ENCODE assay signal across 14 cellular contexts in genomic region chr16:85901760-85902365, GRCh38. TPM values are rescaled to one million over a fixed set of nuclear protein-coding genes. Genes with fewer than 3 reads are reported as not detected.
DNase-seq lines count a peak whose midpoint lies in the region; TF ChIP-seq lines count a peak whose summit lies in the region.
"Had no signal": no experiment of that assay in that cellular context is flagged by ENCODE, and none has a peak within 500 bp of the region (broad histone marks: within the 10 kb centered on the region; RNA-seq: fewer than 3 reads in every experiment).

No MANE protein-coding gene starts in this region.

- peak overlapping the region; percentile 96 for H3K4me3 ChIP-seq in OCI-LY7 (ENCODE audit: low read depth, low read length, poor library complexity, severe bottlenecking)
- H3K4me3 ChIP-seq: K562 had no signal

- peaks cover 77% of the 10 kb centered on the region for H3K36me3 ChIP-seq in OCI-LY7 (ENCODE audit: insufficient read depth, low read length)
- H3K36me3 ChIP-seq: ascending aorta had no signal

- H3K4me3 Mint-ChIP-seq in activated naive CD4-positive, alpha-beta T cell treated with anti-CD3 and anti-CD28 coated beads, Interleukin-2, amount 50 U/mL, for 24 hours = peak overlapping the region; percentile 97
- H3K4me3 Mint-ChIP-seq in immature natural killer cell (peak overlapping the region; percentile 86 to 95 (median 92)), type B pancreatic cell (peak overlapping the region; percentile 71)

- peaks cover 5% of the 10 kb centered on the region; the same call in 1 of the 2 replicates for H4K20me1 ChIP-seq in OCI-LY7 (ENCODE audit: insufficient read depth, low read length)

- TSS peak; percentile 78 for BruUV-seq in OCI-LY7 (replicated peaks; lab: Mats Ljungman, UMichigan)

- intact Hi-C loops in OCI-LY7 (cut with micrococcal nuclease; ENCODE audit: unreplicated experiment) = loop anchor here (1.0 to 10.0 kb wide), 6 partner anchors 8 to 1483 kb away; partner anchors contain the start of genes FBXO31 and GINS2

- no peak for DNase-seq in activated naive CD4-positive, alpha-beta T cell treated with anti-CD3 and anti-CD28 coated beads, Interleukin-2, amount 50 U/mL, for 16 hours
- no peak for DNase-seq in OCI-LY7 (ENCODE audit: low spot score)
- no peak for DNase-seq in immature natural killer cell
- DNase-seq in type B pancreatic cell (ENCODE audit: extremely low spot score, unreplicated experiment) = no peak
- no peak for DNase-seq in HUDEP-2 (lab: John Stamatoyannopoulos, UW; ENCODE audit: unreplicated experiment in 76 of 76)
- no peak for DNase-seq in effector CD4-positive, alpha-beta T cell
- DNase-seq in amniotic stem cell (lab: John Stamatoyannopoulos, UW) = no peak
- DNase-seq: heart right ventricle, left ventricle myocardium superior, NCI-H2081 treated with DMSO at 0.1 percent for 48 hours, SK-N-SH had no signal

- peaks cover 68% of the 10 kb centered on the region for H3K4me1 ChIP-seq in OCI-LY7 (ENCODE audit: insufficient read depth, low read length, poor library complexity, severe bottlenecking)

- CTCF ChIA-PET in OCI-LY7 (lab: Charles Lee; ENCODE audit: unreplicated experiment) = interaction anchor here (0.6 to 0.9 kb wide), 2 partner anchors 81 to 91 kb away, joined by 3 read pairs; no protein-coding TSS in a partner anchor

- H3K4me1 Mint-ChIP-seq in activated naive CD4-positive, alpha-beta T cell treated with anti-CD3 and anti-CD28 coated beads, Interleukin-2, amount 50 U/mL, for 24 hours = peaks cover 70% of the 10 kb centered on the region
- H3K4me1 Mint-ChIP-seq in immature natural killer cell = peaks cover 83 to 92% of the 10 kb centered on the region in 2 donors
- H3K4me1 Mint-ChIP-seq in type B pancreatic cell (ENCODE audit: unreplicated experiment) = peaks cover 18% of the 10 kb centered on the region

- no peaks in the 10 kb centered on the region for H3K9me3 Mint-ChIP-seq in activated naive CD4-positive, alpha-beta T cell treated with anti-CD3 and anti-CD28 coated beads, Interleukin-2, amount 50 U/mL, for 24 hours
- H3K9me3 Mint-ChIP-seq in immature natural killer cell (no peaks in the 10 kb centered on the region), type B pancreatic cell (no peaks in the 10 kb centered on the region)

- peak overlapping the region; percentile 85 for H3K4me2 ChIP-seq in OCI-LY7 (ENCODE audit: low read length)
- H3K4me2 ChIP-seq: SK-N-SH had no signal

- H3K27ac Mint-ChIP-seq in activated naive CD4-positive, alpha-beta T cell treated with anti-CD3 and anti-CD28 coated beads, Interleukin-2, amount 50 U/mL, for 24 hours = peak overlapping the region; percentile 89
- peak overlapping the region; percentile 91 to 97 (median 96) for H3K27ac Mint-ChIP-seq in immature natural killer cell
- no peak overlapping the region for H3K27ac Mint-ChIP-seq in type B pancreatic cell

- H3K27ac ChIP-seq in OCI-LY7 (ENCODE audit: low read depth, low read length, poor library complexity, severe bottlenecking) = peak overlapping the region; percentile 99
- H3K27ac ChIP-seq: ascending aorta had no signal

- H3K36me3 Mint-ChIP-seq in activated naive CD4-positive, alpha-beta T cell treated with anti-CD3 and anti-CD28 coated beads, Interleukin-2, amount 50 U/mL, for 24 hours = peaks cover 62% of the 10 kb centered on the region
- peaks cover 18 to 48% (median 46%) of the 10 kb centered on the region in 3 donors for H3K36me3 Mint-ChIP-seq in immature natural killer cell
- no peaks in the 10 kb centered on the region for H3K36me3 Mint-ChIP-seq in type B pancreatic cell

- H3K27me3 Mint-ChIP-seq in activated naive CD4-positive, alpha-beta T cell treated with anti-CD3 and anti-CD28 coated beads, Interleukin-2, amount 50 U/mL, for 24 hours = no peaks in the 10 kb centered on the region
- peaks cover 3 to 18% (median 4%) of the 10 kb centered on the region in 3 donors for H3K27me3 Mint-ChIP-seq in immature natural killer cell (ENCODE audit: low read depth in 3 of 3)
- H3K27me3 Mint-ChIP-seq in type B pancreatic cell = peaks cover 67% of the 10 kb centered on the region

- no peak for TF ChIP-seq CTCF in OCI-LY7 (conservative IDR thresholded peaks at IDR 0.05; ENCODE audit: low read length)
- no peak for TF ChIP-seq CTCF in type B pancreatic cell (conservative IDR thresholded peaks at IDR 0.05)

- POLR2A ChIA-PET in OCI-LY7 (lab: Charles Lee) = interaction anchor here (0.8 to 1.7 kb wide), 3 partner anchors 10 to 140 kb away, joined by 3 to 6 read pairs (median 3); no protein-coding TSS in a partner anchor

- no peaks in the 10 kb centered on the region for H3K9me2 ChIP-seq in OCI-LY7 (ENCODE audit: insufficient read depth, low read length)
- H3K9me2 ChIP-seq: SK-N-SH had no signal

- H3K79me2 ChIP-seq in OCI-LY7 (ENCODE audit: insufficient read depth, low read depth, low read length) = peaks cover 91% of the 10 kb centered on the region

- no peaks in the 10 kb centered on the region for H3K9me3 ChIP-seq in OCI-LY7 (ENCODE audit: low read length)
- H3K9me3 ChIP-seq: ascending aorta, heart right ventricle, SK-N-SH had no signal

- H2AFZ ChIP-seq in OCI-LY7 (ENCODE audit: low read length) = no peak overlapping the region

RNA-seq across cellular contexts. Expression of gene IRF8, which starts 2.9 kb away (rescaled TPM):
- 181 and 188 TPM in 2 replicates for total RNA-seq in OCI-LY7 (2014; rRNA removed; shearing (Covaris generic))
- total RNA-seq in OCI-LY7 (2022) = 210 and 224 TPM in 2 replicates
- polyA plus RNA-seq in immature natural killer cell = 10 to 100 TPM; 69.7 to 92.8 (median 73.6) TPM
- total RNA-seq in type B pancreatic cell (ENCODE audit: low replicate concordance) = 12.6 and 21.0 TPM in 2 replicates
- polyA plus RNA-seq: SK-N-SH had no signal
